In genomic region chr7:2978403-2978802, GRCh38 we compare ENCODE assay signal across 8 cellular contexts.
DNase-seq lines count a peak whose midpoint lies in the region; ATAC-seq, FAIRE-seq and TF ChIP-seq lines count a peak whose summit lies in the region.

No MANE protein-coding gene starts in this region.

- ATAC-seq in GM19043 (IDR thresholded peaks at IDR 0.05; ENCODE audit: low read depth, unreplicated experiment), result peak; percentile 78
- ATAC-seq in HG03103 (IDR thresholded peaks at IDR 0.05; ENCODE audit: low read depth, unreplicated experiment), result peak; percentile 82
- ATAC-seq in effector memory CD8-positive, alpha-beta T cell (replicated peaks), result peak; percentile 70

- peak; percentile 79 to 84 for DNase-seq in activated CD4-positive, alpha-beta T cell treated with anti-CD3 and anti-CD28 coated beads for 4 hours
- peak; percentile 44 to 60 (median 56) for DNase-seq in effector memory CD8-positive, alpha-beta T cell
- DNase-seq in stimulated activated CD4-positive, alpha-beta T cell treated with anti-CD3 and anti-CD28 coated beads, Interleukin-12 subunit alpha, Interleukin-12 subunit beta, amount 100 ng/mL, for 48 hours (ENCODE audit: low read depth in 2 of 3, low spot score in 1 of 3), result peak; percentile 83 to 88 (median 84)
- no peak for DNase-seq in NCI-H524 (lab: John Stamatoyannopoulos, UW)
- no peak for DNase-seq in H54 (ENCODE audit: insufficient read length, low spot score)
- no peak for DNase-seq in DMS153 treated with DMSO at 0.1 percent for 48 hours (lab: John Stamatoyannopoulos, UW; ENCODE audit: unreplicated experiment)

- no peaks in the 10 kb centered on the region for H3K27me3 Mint-ChIP-seq in effector memory CD8-positive, alpha-beta T cell

- H3K9me3 Mint-ChIP-seq in effector memory CD8-positive, alpha-beta T cell, result no peaks in the 10 kb centered on the region

- peaks cover 53% of the 10 kb centered on the region for H3K36me3 Mint-ChIP-seq in effector memory CD8-positive, alpha-beta T cell (ENCODE audit: insufficient read depth)

- H3K4me3 Mint-ChIP-seq in effector memory CD8-positive, alpha-beta T cell, result peak overlapping the region; percentile 85 to 87

- H3K4me1 Mint-ChIP-seq in effector memory CD8-positive, alpha-beta T cell (ENCODE audit: low read depth in 2 of 2), result peaks cover 62 to 68% of the 10 kb centered on the region in 2 donors

- FAIRE-seq in H54 (lab: Jason Lieb, UNC), result no peak

- TF ChIP-seq POLR2A in H54 (IDR thresholded peaks at IDR 0.05; ENCODE audit: low read depth, low read length), result no peak

- peak overlapping the region; percentile 95 to 96 for H3K27ac Mint-ChIP-seq in effector memory CD8-positive, alpha-beta T cell

Comparison
In these comparisons a context has a peak if more than half of its experiments do, and no peak if none do; other contexts are left out.
1. DNase-seq: peak in activated CD4-positive, alpha-beta T cell treated with anti-CD3 and anti-CD28 coated beads for 4 hours (2 of 2), effector memory CD8-positive, alpha-beta T cell (3 of 3) and stimulated activated CD4-positive, alpha-beta T cell treated with anti-CD3 and anti-CD28 coated beads, Interleukin-12 subunit alpha, Interleukin-12 subunit beta, amount 100 ng/mL, for 48 hours (3 of 3); none in NCI-H524 (0 of 2), H54 (single experiment) and DMS153 treated with DMSO at 0.1 percent for 48 hours (single experiment).
2. Peak in every context shown above with its lines, with median percentiles within 50 percentile points of each other: ATAC-seq.